Comparison of ENCODE assay signal across 10 cellular contexts in genomic region chr9:19378647-19379046, GRCh38. TPM values are rescaled to one million over a fixed set of nuclear protein-coding genes. Genes with fewer than 3 reads are reported as not detected.
DNase-seq lines count a peak whose midpoint lies in the region; ATAC-seq and TF ChIP-seq lines count a peak whose summit lies in the region.
"Had no signal": no experiment of that assay in that cellular context is flagged by ENCODE, and none has a peak within 500 bp of the region (broad histone marks: within the 10 kb centered on the region; RNA-seq: fewer than 3 reads in every experiment).

No MANE protein-coding gene starts in this region.

- no peaks in the 10 kb centered on the region for H3K9me3 ChIP-seq in iPS-18a (ENCODE audit: control insufficient read depth, low read depth, low read length)
- no peaks in the 10 kb centered on the region for H3K9me3 ChIP-seq in subcutaneous abdominal adipose tissue (ENCODE audit: control insufficient read depth in 5 of 5, low read length in 5 of 5)
- H3K9me3 ChIP-seq in thyroid gland = no peaks in the 10 kb centered on the region

- DNase-seq in activated naive CD4-positive, alpha-beta T cell treated with anti-CD3 and anti-CD28 coated beads for 36 hours = no peak
- no peak for DNase-seq in activated naive CD4-positive, alpha-beta T cell treated with anti-CD3 and anti-CD28 coated beads, Interleukin-2, amount 50 U/mL, for 16 hours
- DNase-seq in activated T-cell treated with anti-CD3 and anti-CD28 coated beads, Interleukin-2, amount 50 U/mL, for 48 hours = peak; percentile 28 to 34
- no peak for DNase-seq in thyroid gland
- DNase-seq in middle frontal gyrus (ENCODE audit: extremely low spot score, low spot score) = no peak
- DNase-seq: central memory CD4-positive, alpha-beta T cell; DMS79 treated with DMSO at 0.1 percent for 48 hours had no signal

- no peak for ATAC-seq in GM18909 (IDR thresholded peaks at IDR 0.05; ENCODE audit: poor library complexity, unreplicated experiment)

- H3K27ac Mint-ChIP-seq in activated naive CD4-positive, alpha-beta T cell treated with anti-CD3 and anti-CD28 coated beads for 36 hours = peak overlapping the region; percentile 97

- CTCF ChIA-PET in activated naive CD4-positive, alpha-beta T cell treated with anti-CD3 and anti-CD28 coated beads for 36 hours (lab: Charles Lee) = no interaction called here

- peaks cover 57% of the 10 kb centered on the region for H3K36me3 ChIP-seq in iPS-18a (ENCODE audit: control insufficient read depth, low read depth, low read length)
- peaks cover 36 to 55% (median 45%) of the 10 kb centered on the region in 5 donors for H3K36me3 ChIP-seq in subcutaneous abdominal adipose tissue (ENCODE audit: control insufficient read depth in 5 of 5, insufficient read depth in 5 of 5, low read length in 5 of 5)
- H3K36me3 ChIP-seq in thyroid gland = peaks cover 36 to 43% of the 10 kb centered on the region in 2 donors

- WGBS in thyroid gland, 2 donors = 47 to 51% methylated on average over 7 of the region's 7 CpGs

- no peak for TF ChIP-seq CTCF in thyroid gland (IDR thresholded peaks at IDR 0.05)

- no peaks in the 10 kb centered on the region for H3K9me3 Mint-ChIP-seq in activated naive CD4-positive, alpha-beta T cell treated with anti-CD3 and anti-CD28 coated beads for 36 hours

- H3K27me3 ChIP-seq in iPS-18a (ENCODE audit: control insufficient read depth, insufficient read depth, low read length) = no peaks in the 10 kb centered on the region
- H3K27me3 ChIP-seq in subcutaneous abdominal adipose tissue (ENCODE audit: control insufficient read depth in 5 of 5, insufficient read depth in 4 of 5, low read length in 5 of 5) = no peaks in the 10 kb centered on the region
- H3K27me3 ChIP-seq in thyroid gland = no peaks in the 10 kb centered on the region

- peaks cover 37% of the 10 kb centered on the region for H3K4me1 Mint-ChIP-seq in activated naive CD4-positive, alpha-beta T cell treated with anti-CD3 and anti-CD28 coated beads for 36 hours (ENCODE audit: low read depth)

- peak overlapping the region; percentile 91 for H3K4me3 Mint-ChIP-seq in activated naive CD4-positive, alpha-beta T cell treated with anti-CD3 and anti-CD28 coated beads for 36 hours

- H3K4me1 ChIP-seq in iPS-18a (ENCODE audit: control insufficient read depth, low read depth, low read length) = peaks cover 11% of the 10 kb centered on the region
- H3K4me1 ChIP-seq in subcutaneous abdominal adipose tissue (ENCODE audit: control insufficient read depth in 5 of 5, insufficient read depth in 5 of 5, low read length in 5 of 5) = peaks cover 0 to 37% (median 34%) of the 10 kb centered on the region in 5 donors
- H3K4me1 ChIP-seq in thyroid gland = peaks cover 7 to 9% of the 10 kb centered on the region in 2 donors

- H3K27me3 Mint-ChIP-seq in activated naive CD4-positive, alpha-beta T cell treated with anti-CD3 and anti-CD28 coated beads for 36 hours (ENCODE audit: low read depth) = no peaks in the 10 kb centered on the region

- H3K36me3 Mint-ChIP-seq in activated naive CD4-positive, alpha-beta T cell treated with anti-CD3 and anti-CD28 coated beads for 36 hours (ENCODE audit: low read depth) = peaks cover 62% of the 10 kb centered on the region

- intact Hi-C loops in activated naive CD4-positive, alpha-beta T cell treated with anti-CD3 and anti-CD28 coated beads for 36 hours (cut with micrococcal nuclease) = no loop called here
- intact Hi-C loops in thyroid gland (cut with DNase I) = no loop called here

- peak overlapping the region; percentile 84 for H3K9ac ChIP-seq in iPS-18a (ENCODE audit: low read length)
- H3K9ac ChIP-seq in subcutaneous abdominal adipose tissue (ENCODE audit: low read length in 5 of 5) = peak overlapping the region; percentile 45 to 98 (median 87)

- TF ChIP-seq POLR2A in thyroid gland (IDR thresholded peaks at IDR 0.05) = no peak

- H3K27ac ChIP-seq in iPS-18a (ENCODE audit: low read length) (no peak overlapping the region), subcutaneous abdominal adipose tissue (ENCODE audit: low read depth, low read length) (peak overlapping the region; percentile 81), thyroid gland (peak overlapping the region in 1 of 3 donors; percentile 93)

- H3K4me3 ChIP-seq in iPS-18a (ENCODE audit: low read length) = peak overlapping the region; percentile 68
- peak overlapping the region; percentile 39 to 99 (median 92) for H3K4me3 ChIP-seq in subcutaneous abdominal adipose tissue (ENCODE audit: low read depth in 1 of 5, low read length in 5 of 5)
- no peak overlapping the region for H3K4me3 ChIP-seq in thyroid gland (replicated peaks in 1 of 3)

RNA-seq across cellular contexts. Expression of gene RPS6, which starts 1.4 kb away (rescaled TPM):
- total RNA-seq in activated naive CD4-positive, alpha-beta T cell treated with anti-CD3 and anti-CD28 coated beads for 36 hours = 1,000 to 10,000 TPM; 4,224 to 4,246 TPM
- 1,000 to 10,000 TPM in 3 of 4 donors, 100 to 1,000 TPM in 1; 946 to 1,987 (median 1,133) TPM for total RNA-seq in thyroid gland

RNA-seq across cellular contexts. Expression of gene ACER2, which starts 30.2 kb away (rescaled TPM):
- 1 to 10 TPM; 2.0 to 2.2 TPM for total RNA-seq in activated naive CD4-positive, alpha-beta T cell treated with anti-CD3 and anti-CD28 coated beads for 36 hours
- 1 to 10 TPM; 2.6 to 9.3 (median 6.4) TPM for total RNA-seq in thyroid gland

Comparison
In these comparisons a context has a peak if more than half of its experiments do, and no peak if none do; other contexts are left out.
1. DNase-seq: peak in activated T-cell treated with anti-CD3 and anti-CD28 coated beads, Interleukin-2, amount 50 U/mL, for 48 hours (2 of 2); none in activated naive CD4-positive, alpha-beta T cell treated with anti-CD3 and anti-CD28 coated beads for 36 hours (single experiment), activated naive CD4-positive, alpha-beta T cell treated with anti-CD3 and anti-CD28 coated beads, Interleukin-2, amount 50 U/mL, for 16 hours (single experiment), thyroid gland (0 of 2) and middle frontal gyrus (single experiment).
2. H3K4me3 ChIP-seq: peak in iPS-18a (single experiment) and subcutaneous abdominal adipose tissue (5 of 5); none in thyroid gland (0 of 3).